In the genomic region with DNA sequence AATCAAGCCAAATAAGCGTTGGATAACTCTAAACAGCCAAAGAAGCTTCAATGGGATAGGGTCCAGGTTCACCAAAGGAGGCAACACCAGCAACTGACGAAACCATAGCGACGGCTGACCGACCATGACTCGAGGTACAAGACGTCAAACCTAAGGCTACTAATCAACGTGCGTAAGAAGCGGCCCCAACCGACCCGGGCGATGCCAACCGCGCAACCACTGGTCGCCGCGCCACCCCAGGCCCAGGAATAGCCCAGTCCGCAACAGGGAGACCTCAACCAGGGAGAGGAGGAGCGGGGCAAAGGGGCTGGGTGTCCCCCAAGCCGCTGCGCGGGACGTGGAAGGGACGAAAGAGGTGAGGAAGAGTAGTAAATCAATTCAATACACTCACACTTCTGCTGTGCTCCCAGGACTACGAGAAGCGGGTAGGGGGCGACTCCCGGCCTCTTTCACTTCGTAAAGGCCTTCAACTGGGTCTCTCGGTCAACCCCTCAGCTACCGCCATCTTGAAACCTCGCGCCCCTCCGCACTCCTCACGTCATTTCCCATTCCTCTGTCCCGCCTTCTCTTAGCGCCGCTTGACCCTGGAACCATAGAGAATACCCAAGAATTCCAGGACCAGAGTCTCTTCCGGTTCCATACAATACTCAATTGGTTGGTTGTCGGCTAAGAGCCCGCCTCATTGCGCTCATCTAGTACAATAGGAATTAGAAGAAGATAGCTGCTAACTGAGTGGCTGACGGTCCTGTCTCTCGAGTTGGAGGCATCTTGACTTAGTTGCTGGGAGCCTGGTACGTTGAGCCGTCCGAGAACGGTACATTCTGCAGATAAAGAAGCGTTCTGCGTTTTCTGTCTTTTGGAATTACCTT, we compare ENCODE assay signal across 8 cellular contexts. TPM values are rescaled to one million over a fixed set of nuclear protein-coding genes. Genes with fewer than 3 reads are reported as not detected.
DNase-seq lines count a peak whose midpoint lies in the region; ATAC-seq and TF ChIP-seq lines count a peak whose summit lies in the region.

A gene with protein sequence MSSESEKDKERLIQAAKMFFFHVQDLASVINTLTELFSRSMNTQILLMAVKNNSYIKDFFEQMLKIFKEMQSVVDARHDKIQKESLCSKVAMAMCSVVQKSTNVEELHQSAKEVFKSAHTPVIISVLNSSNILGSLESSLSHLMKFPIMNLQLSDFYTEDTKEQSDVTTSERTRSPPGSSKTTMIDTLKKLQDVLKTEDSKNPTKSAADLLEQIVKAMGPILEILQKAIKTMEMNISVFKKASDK (plus strand): TSS at position 710 of the 869 bp plus-strand sequence. CDS start 19,266 bp downstream, outside the sequence.
Gene WBP11 (minus strand): TSS at position 518 of the 869 bp plus-strand sequence. CDS start 2,095 bp downstream, outside the sequence.

- H3K4me1 Mint-ChIP-seq in stimulated activated naive CD8-positive, alpha-beta T cell treated with anti-CD3 and anti-CD28 coated beads, Interleukin-15, amount 100 ng/mL, for 72 hours: peaks cover 26% of the 10 kb centered on the region

- no peaks in the 10 kb centered on the region for H3K27me3 ChIP-seq in MM.1S (replicated peaks; ENCODE audit: insufficient read depth, low read length)
- H3K27me3 ChIP-seq in neural cell (ENCODE audit: insufficient read depth, low read depth, low read length): no peaks in the 10 kb centered on the region

- H3K9me3 ChIP-seq in MM.1S (replicated peaks; ENCODE audit: insufficient read depth, low read length) (no peaks in the 10 kb centered on the region), neural cell (ENCODE audit: low read length) (no peaks in the 10 kb centered on the region)

- H4K20me1 ChIP-seq in MM.1S (ENCODE audit: insufficient read depth, low read length) (no peaks in the 10 kb centered on the region), neural cell (ENCODE audit: insufficient read depth) (no peaks in the 10 kb centered on the region)

- ATAC-seq in stimulated activated naive CD8-positive, alpha-beta T cell treated with anti-CD3 and anti-CD28 coated beads, Interleukin-15, amount 100 ng/mL, for 72 hours: peak; percentile 99

- TF ChIP-seq EP300 in neural cell (conservative IDR thresholded peaks at IDR 0.05; ENCODE audit: poor library complexity, severe bottlenecking): no peak

- H3K4me1 ChIP-seq in MM.1S (ENCODE audit: low read length): peaks cover 12% of the 10 kb centered on the region; the same call in 1 of the 2 replicates

- H3K4me3 ChIP-seq in MM.1S (ENCODE audit: low read length) (peak within 1 kb of the TSS; percentile 89), foreskin fibroblast (ENCODE audit: low read depth in 1 of 2, low read length in 2 of 2) (peak within 1 kb of the TSS; percentile 81 to 85), neural cell (ENCODE audit: low read length) (peak within 1 kb of the TSS; percentile 78)

- peak within 1 kb of the TSS; percentile 93 for H3K9ac ChIP-seq in MM.1S (ENCODE audit: low read length)
- H3K9ac ChIP-seq in neural cell (ENCODE audit: low read length): peak within 1 kb of the TSS; percentile 97

- H3K36me3 ChIP-seq in MM.1S (replicated peaks; ENCODE audit: insufficient read depth, low read length) (peaks cover 4% of the 10 kb centered on the region; the same call in 1 of the 2 replicates), neural cell (ENCODE audit: insufficient read depth, low read length) (peaks cover 5% of the 10 kb centered on the region)

- H2AFZ ChIP-seq in MM.1S (ENCODE audit: low read length): peak within 1 kb of the TSS; percentile 64
- peak within 1 kb of the TSS; percentile 97 for H2AFZ ChIP-seq in neural cell (ENCODE audit: low read depth, low read length)

- TF ChIP-seq CTCF in MM.1S (IDR thresholded peaks at IDR 0.05; ENCODE audit: low read length): no peak
- no peak for TF ChIP-seq CTCF in foreskin fibroblast (IDR thresholded peaks at IDR 0.05; ENCODE audit: low read depth, low read length)
- no peak for TF ChIP-seq CTCF in neural cell (IDR thresholded peaks at IDR 0.05; ENCODE audit: poor library complexity, severe bottlenecking)

- H3K27me3 Mint-ChIP-seq in stimulated activated naive CD8-positive, alpha-beta T cell treated with anti-CD3 and anti-CD28 coated beads, Interleukin-15, amount 100 ng/mL, for 72 hours: no peaks in the 10 kb centered on the region

- H3K27ac ChIP-seq in MM.1S (ENCODE audit: low read length) (peak within 1 kb of the TSS; percentile 74), neural cell (ENCODE audit: low read length) (peak within 1 kb of the TSS; percentile 93)

- no peak for TF ChIP-seq RAD21 in neural cell (conservative IDR thresholded peaks at IDR 0.05)

- no peak within 1 kb of the TSS for H3K4me3 Mint-ChIP-seq in stimulated activated naive CD8-positive, alpha-beta T cell treated with anti-CD3 and anti-CD28 coated beads, Interleukin-15, amount 100 ng/mL, for 72 hours

- H3K4me2 ChIP-seq in MM.1S (ENCODE audit: low read depth, low read length): peak within 1 kb of the TSS; percentile 79
- H3K4me2 ChIP-seq in neural cell (ENCODE audit: low read length): peak within 1 kb of the TSS; percentile 86

- no peaks in the 10 kb centered on the region for H3K9me2 ChIP-seq in MM.1S (replicated peaks; ENCODE audit: insufficient read depth, low read length)
- H3K9me2 ChIP-seq in neural cell (ENCODE audit: insufficient read depth, low read length): no peaks in the 10 kb centered on the region

- H3K79me2 ChIP-seq in MM.1S (ENCODE audit: low read length): peaks cover 50% of the 10 kb centered on the region
- H3K79me2 ChIP-seq in neural cell (replicated peaks; ENCODE audit: insufficient read depth, low read length): peaks cover 50% of the 10 kb centered on the region

- no peaks in the 10 kb centered on the region for H3K9me3 Mint-ChIP-seq in stimulated activated naive CD8-positive, alpha-beta T cell treated with anti-CD3 and anti-CD28 coated beads, Interleukin-15, amount 100 ng/mL, for 72 hours

- H3K27ac Mint-ChIP-seq in stimulated activated naive CD8-positive, alpha-beta T cell treated with anti-CD3 and anti-CD28 coated beads, Interleukin-15, amount 100 ng/mL, for 72 hours: peak within 1 kb of the TSS in 1 of 2 donors; percentile 19

- DNase-seq in GDM1 (lab: John Stamatoyannopoulos, UW) (peak; percentile 83), HCEC 1CT (peak; percentile 99), MM.1S (peak; percentile 99), SHP77 (lab: John Stamatoyannopoulos, UW) (peak; percentile 89 to 93), activated gamma-delta T cell (lab: John Stamatoyannopoulos, UW) (peak; percentile 21), foreskin fibroblast (peak; percentile 97 to 98)
- peak; percentile 80 to 90 for DNase-seq in stimulated activated naive CD8-positive, alpha-beta T cell treated with anti-CD3 and anti-CD28 coated beads, Interleukin-15, amount 100 ng/mL, for 72 hours

- H3F3A ChIP-seq in MM.1S (ENCODE audit: insufficient read depth, low read length) (no peaks in the 10 kb centered on the region; the same call in 1 of the 2 replicates), neural cell (ENCODE audit: insufficient read depth, low read length, poor library complexity, severe bottlenecking) (no peaks in the 10 kb centered on the region)

TF ChIP-seq in neural cell, 6 proteins besides CTCF, POLR2A, EP300 and RAD21:
- TF ChIP-seq TAF1 (IDR thresholded peaks at IDR 0.05; ENCODE audit: low read depth): peak; percentile 96
- no peak for TF ChIP-seq EZH2 (IDR thresholded peaks at IDR 0.05; ENCODE audit: borderline replicate concordance, insufficient read depth, low read length, poor library complexity, severe bottlenecking)
- peak; percentile 93 for TF ChIP-seq POLR2AphosphoS5 (IDR thresholded peaks at IDR 0.05)
- TF ChIP-seq MXI1 (conservative IDR thresholded peaks at IDR 0.05; ENCODE audit: poor library complexity, severe bottlenecking): peak; percentile 75
- no peak for TF ChIP-seq SMC3 (conservative IDR thresholded peaks at IDR 0.05; ENCODE audit: poor library complexity)
- TF ChIP-seq REST (IDR thresholded peaks at IDR 0.05; ENCODE audit: borderline replicate concordance): peak; percentile 92

RNA-seq across cellular contexts. Expression of the first gene that starts in this region (rescaled TPM):
- polyA plus RNA-seq in neural cell: 3.8 and 4.8 TPM in 2 replicates
- 2.2 and 2.5 TPM in 2 replicates for polyA minus RNA-seq in neural cell

RNA-seq across cellular contexts. Expression of gene WBP11, which starts in this region (rescaled TPM):
- polyA plus RNA-seq in neural cell: 11.2 and 12.9 TPM in 2 replicates
- polyA minus RNA-seq in neural cell: 27.0 and 37.7 TPM in 2 replicates

Comparison
In these comparisons a context has a peak if more than half of its experiments do, and no peak if none do; other contexts are left out.
1. Peak in every context shown above with its lines: DNase-seq, ATAC-seq, H3K4me3 ChIP-seq and H3K27ac ChIP-seq.
2. DNase-seq: peak in every context shown above with its lines; median percentile 99 in HCEC 1CT; 99 in MM.1S; 98 in foreskin fibroblast; 91 in SHP77; 85 in stimulated activated naive CD8-positive, alpha-beta T cell treated with anti-CD3 and anti-CD28 coated beads, Interleukin-15, amount 100 ng/mL, for 72 hours; 83 in GDM1; 21 in activated gamma-delta T cell.